Comparison of ENCODE assay signal across 12 cellular contexts in genomic region chr17:46056800-46057304, GRCh38. TPM values are rescaled to one million over a fixed set of nuclear protein-coding genes. Genes with fewer than 3 reads are reported as not detected.
A peak's percentile ranks its signal among the peaks of the same experiment; 100 is the strongest.
DNase-seq lines count a peak whose midpoint lies in the region; ATAC-seq and TF ChIP-seq lines count a peak whose summit lies in the region.
"Had no signal": no experiment of that assay in that cellular context is flagged by ENCODE, and none has a peak within 500 bp of the region (broad histone marks: within the 10 kb centered on the region; RNA-seq: fewer than 3 reads in every experiment).

No MANE protein-coding gene starts in this region.

- 63% methylated on average over 4 of the region's 4 CpGs for WGBS in liver

- intact Hi-C loops in activated CD4-positive, alpha-beta T cell treated with anti-CD3 and anti-CD28 coated beads, Interleukin-2, amount 10 ng/mL, durations not matched to agents 24 days and 14 days (cut with micrococcal nuclease), result no loop called here

- no peak overlapping the region for H3K4me3 ChIP-seq in AG04450 (ENCODE audit: low read depth, low read length)
- H3K4me3 ChIP-seq in HL-60 (replicated peaks; ENCODE audit: insufficient read depth, low read length), result no peak overlapping the region
- no peak overlapping the region for H3K4me3 ChIP-seq in liver (ENCODE audit: low read depth in 1 of 3, low read length in 3 of 3)

- H3K27me3 ChIP-seq in AG04450 (ENCODE audit: control insufficient read depth, insufficient read depth, low read length) (no peaks in the 10 kb centered on the region), HL-60 (ENCODE audit: insufficient read depth, poor library complexity, severe bottlenecking) (no peaks in the 10 kb centered on the region), liver (ENCODE audit: control insufficient read depth in 4 of 4, insufficient read depth in 4 of 4, low read length in 3 of 4) (no peaks in the 10 kb centered on the region)

- H3K9ac ChIP-seq in liver (ENCODE audit: low read depth in 1 of 2, low read length in 2 of 2), result no peak overlapping the region

- CTCF ChIA-PET in AG04450 (lab: Charles Lee), result interaction anchor here (1.0 to 4.0 kb wide), 5 partner anchors 10 to 156 kb away, joined by 3 to 29 read pairs (median 8); partner anchors contain the start of gene KANSL1

- H3K36me3 ChIP-seq in liver (ENCODE audit: control insufficient read depth in 4 of 4, insufficient read depth in 3 of 4, low read depth in 1 of 4, low read length in 3 of 4), result peaks cover 0 to 7% (median 1%) of the 10 kb centered on the region in 4 donors

- TF ChIP-seq RAD21 in liver (IDR thresholded peaks at IDR 0.05), result no peak

- H3K4me1 Mint-ChIP-seq in activated naive CD8-positive, alpha-beta T cell treated with anti-CD3 and anti-CD28 coated beads, Interleukin-2, amount 50 U/mL, for 24 hours, result peaks cover 60% of the 10 kb centered on the region
- H3K4me1 Mint-ChIP-seq in activated CD4-positive, alpha-beta T cell treated with anti-CD3 and anti-CD28 coated beads, Interleukin-2, amount 10 ng/mL, durations not matched to agents 24 days and 14 days, result peaks cover 25% of the 10 kb centered on the region

- no peak overlapping the region for H3K27ac ChIP-seq in AG04450 (ENCODE audit: low read depth, low read length)
- peak overlapping the region; percentile 31 for H3K27ac ChIP-seq in HL-60 (replicated peaks)
- no peak overlapping the region for H3K27ac ChIP-seq in liver (ENCODE audit: low read depth in 1 of 2, low read length in 2 of 2)

- peak overlapping the region; percentile 66 for H3K27ac Mint-ChIP-seq in activated naive CD8-positive, alpha-beta T cell treated with anti-CD3 and anti-CD28 coated beads, Interleukin-2, amount 50 U/mL, for 24 hours
- no peak overlapping the region for H3K27ac Mint-ChIP-seq in activated CD4-positive, alpha-beta T cell treated with anti-CD3 and anti-CD28 coated beads, Interleukin-2, amount 10 ng/mL, durations not matched to agents 24 days and 14 days
- H3K27ac Mint-ChIP-seq: activated B cell treated with CpG ODN at 0.5 μM for 24 hours had no signal

- POLR2A ChIA-PET in AG04450 (lab: Yijun Ruan, JAX), result interaction anchor here (0.7 kb wide), 1 partner anchor 91 kb away, joined by 3 read pairs; no protein-coding TSS in a partner anchor

- no peaks in the 10 kb centered on the region for H3K9me3 Mint-ChIP-seq in activated naive CD8-positive, alpha-beta T cell treated with anti-CD3 and anti-CD28 coated beads, Interleukin-2, amount 50 U/mL, for 24 hours
- no peaks in the 10 kb centered on the region for H3K9me3 Mint-ChIP-seq in activated CD4-positive, alpha-beta T cell treated with anti-CD3 and anti-CD28 coated beads, Interleukin-2, amount 10 ng/mL, durations not matched to agents 24 days and 14 days
- H3K9me3 Mint-ChIP-seq: activated B cell treated with CpG ODN at 0.5 μM for 24 hours had no signal

- no peak overlapping the region for H3K4me3 Mint-ChIP-seq in activated naive CD8-positive, alpha-beta T cell treated with anti-CD3 and anti-CD28 coated beads, Interleukin-2, amount 50 U/mL, for 24 hours
- no peak overlapping the region for H3K4me3 Mint-ChIP-seq in activated CD4-positive, alpha-beta T cell treated with anti-CD3 and anti-CD28 coated beads, Interleukin-2, amount 10 ng/mL, durations not matched to agents 24 days and 14 days
- H3K4me3 Mint-ChIP-seq: activated B cell treated with CpG ODN at 0.5 μM for 24 hours had no signal

- TF ChIP-seq CTCF in AG04450 (IDR thresholded peaks at IDR 0.05; ENCODE audit: low read depth, low read length) (no peak), HL-60 (IDR thresholded peaks at IDR 0.05; ENCODE audit: insufficient read depth, low read length) (no peak), liver (IDR thresholded peaks at IDR 0.05; ENCODE audit: low read depth, low read length, missing input control) (no peak)

- no peaks in the 10 kb centered on the region for H3K27me3 Mint-ChIP-seq in activated naive CD8-positive, alpha-beta T cell treated with anti-CD3 and anti-CD28 coated beads, Interleukin-2, amount 50 U/mL, for 24 hours
- no peaks in the 10 kb centered on the region for H3K27me3 Mint-ChIP-seq in activated CD4-positive, alpha-beta T cell treated with anti-CD3 and anti-CD28 coated beads, Interleukin-2, amount 10 ng/mL, durations not matched to agents 24 days and 14 days
- H3K27me3 Mint-ChIP-seq: activated B cell treated with CpG ODN at 0.5 μM for 24 hours had no signal

- DNase-seq in AG04450 (ENCODE audit: low read depth, low spot score) (peak; percentile 2), HL-60 (ENCODE audit: low read depth in 1 of 2, low spot score in 1 of 2) (peak; percentile 84 to 87), NCI-H1694 treated with DMSO at 0.1 percent for 48 hours (lab: John Stamatoyannopoulos, UW) (no peak), superior temporal gyrus (ENCODE audit: extremely low spot score) (no peak)
- DNase-seq in activated naive CD8-positive, alpha-beta T cell treated with anti-CD3 and anti-CD28 coated beads, Interleukin-2, amount 50 U/mL, for 24 hours, result no peak
- DNase-seq in activated CD4-positive, alpha-beta T cell treated with anti-CD3 and anti-CD28 coated beads, Interleukin-2, amount 10 ng/mL, durations not matched to agents 24 days and 14 days, result no peak
- DNase-seq: activated B cell treated with CpG ODN at 0.5 μM for 24 hours, DMS153 had no signal

- H3K9me3 ChIP-seq in AG04450 (ENCODE audit: control insufficient read depth, insufficient read depth, low read length) (no peaks in the 10 kb centered on the region), liver (ENCODE audit: control insufficient read depth in 4 of 4, low read length in 3 of 4) (no peaks in the 10 kb centered on the region)

- H3K36me3 Mint-ChIP-seq in activated naive CD8-positive, alpha-beta T cell treated with anti-CD3 and anti-CD28 coated beads, Interleukin-2, amount 50 U/mL, for 24 hours (ENCODE audit: low read depth), result peaks cover 52% of the 10 kb centered on the region
- peaks cover 40% of the 10 kb centered on the region for H3K36me3 Mint-ChIP-seq in activated CD4-positive, alpha-beta T cell treated with anti-CD3 and anti-CD28 coated beads, Interleukin-2, amount 10 ng/mL, durations not matched to agents 24 days and 14 days (ENCODE audit: low read depth)

- peak; percentile 59 for ATAC-seq in activated naive CD8-positive, alpha-beta T cell treated with anti-CD3 and anti-CD28 coated beads, Interleukin-2, amount 50 U/mL, for 24 hours
- ATAC-seq in HG02610 (IDR thresholded peaks at IDR 0.05; ENCODE audit: unreplicated experiment), result no peak

- H3K4me1 ChIP-seq in liver (ENCODE audit: control insufficient read depth in 4 of 4, insufficient read depth in 4 of 4, low read length in 3 of 4), result peaks cover 2 to 6% (median 2%) of the 10 kb centered on the region in 4 donors

TF ChIP-seq in liver, 16 proteins besides CTCF, POLR2A, EP300 and RAD21:
- TF ChIP-seq HNF4G (IDR thresholded peaks at IDR 0.05) (no peak), MAX (IDR thresholded peaks at IDR 0.05) (peak; percentile 14), HNF4A (conservative IDR thresholded peaks at IDR 0.05) (peak in 1 of 2 donors; percentile 34), RXRA (IDR thresholded peaks at IDR 0.05) (peak in 1 of 2 donors; percentile 14)
TF ChIP-seq in liver: peak in this region for 3.

RNA-seq across cellular contexts. Expression of gene STH, which starts 57.8 kb away (rescaled TPM):
- polyA plus RNA-seq in AG04450 (2011; rRNA removed) (not detected in 2 replicates), liver (not detected)
- not detected in 2 replicates for polyA minus RNA-seq in AG04450 (2011; rRNA and poly(A)+ RNA removed)
- total RNA-seq in liver, result not detected
- total RNA-seq in activated CD4-positive, alpha-beta T cell treated with anti-CD3 and anti-CD28 coated beads, Interleukin-2, amount 10 ng/mL, durations not matched to agents 24 days and 14 days, result not detected in 2 replicates
- total RNA-seq: activated B cell treated with CpG ODN at 0.5 μM for 24 hours, NCI-H460, ureter had no signal

Comparison
In these comparisons a context has a peak if more than half of its experiments do, and no peak if none do; other contexts are left out.
1. DNase-seq: peak in AG04450 (single experiment) and HL-60 (2 of 2); none in activated naive CD8-positive, alpha-beta T cell treated with anti-CD3 and anti-CD28 coated beads, Interleukin-2, amount 50 U/mL, for 24 hours (single experiment), NCI-H1694 treated with DMSO at 0.1 percent for 48 hours (single experiment), activated CD4-positive, alpha-beta T cell treated with anti-CD3 and anti-CD28 coated beads, Interleukin-2, amount 10 ng/mL, durations not matched to agents 24 days and 14 days (single experiment) and superior temporal gyrus (single experiment).